1 cellular context compared by ENCODE assay signal in the genomic region with DNA sequence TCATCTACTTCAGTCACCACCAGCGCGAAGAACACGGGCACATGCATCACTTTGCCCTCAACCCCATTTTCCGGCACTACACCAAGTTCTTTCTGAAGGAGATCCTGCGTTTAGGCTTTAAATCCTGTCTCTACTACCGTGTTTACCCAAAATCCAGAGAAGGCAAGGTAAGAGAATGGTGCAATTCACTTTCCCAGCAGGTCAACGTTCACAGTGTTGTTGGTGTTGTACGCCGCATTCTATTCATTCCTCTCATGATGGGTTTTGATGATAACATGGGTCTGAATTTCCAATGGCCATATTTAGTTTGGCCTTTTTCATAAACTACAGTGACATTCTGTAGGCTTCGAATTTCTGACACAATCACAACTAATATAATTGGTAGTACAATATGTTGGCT.
TF ChIP-seq lines count a peak whose summit lies in the region.

No MANE protein-coding gene starts in this region.

TF ChIP-seq in HepG2, 621 proteins besides CTCF, POLR2A, EP300 and RAD21 (continued from another document and continues in another):
- TF ChIP-seq REPIN1 (CRISPR knock-in tag; IDR thresholded peaks at IDR 0.05; ENCODE audit: borderline replicate concordance, low read depth) (no peak), ZNF570 (CRISPR knock-in tag; IDR thresholded peaks at IDR 0.05; ENCODE audit: borderline replicate concordance) (no peak), CHCHD3 (CRISPR knock-in tag; IDR thresholded peaks at IDR 0.05) (no peak), RNF2 (conservative IDR thresholded peaks at IDR 0.05; ENCODE audit: low read depth) (no peak), SRY (CRISPR knock-in tag; IDR thresholded peaks at IDR 0.05) (no peak), SMARCE1 (IDR thresholded peaks at IDR 0.05; ENCODE audit: borderline replicate concordance) (no peak), ZSCAN31 (CRISPR knock-in tag; IDR thresholded peaks at IDR 0.05; ENCODE audit: low read depth) (no peak), NONO (IDR thresholded peaks at IDR 0.05) (no peak), NONO (CRISPR knock-in tag; conservative IDR thresholded peaks at IDR 0.05) (peak; percentile 67; the same call in 1 of the 2 replicates), PRMT3 (CRISPR knock-in tag; IDR thresholded peaks at IDR 0.05; ENCODE audit: borderline replicate concordance, low read depth) (no peak), NR2F2 (IDR thresholded peaks at IDR 0.05; ENCODE audit: borderline replicate concordance, low read depth) (0 out of 2 replicates have a peak, but pooled peaks have one; percentile 18), SP1 (IDR thresholded peaks at IDR 0.05) (no peak), SP1 (CRISPR knock-in tag; IDR thresholded peaks at IDR 0.05) (no peak), ATAD3A (CRISPR knock-in tag; IDR thresholded peaks at IDR 0.05) (no peak), CREB1 (IDR thresholded peaks at IDR 0.05) (no peak), CREB1 (CRISPR knock-in tag; IDR thresholded peaks at IDR 0.05) (no peak), NR3C1 (CRISPR knock-in tag; IDR thresholded peaks at IDR 0.05) (no peak), LCORL (IDR thresholded peaks at IDR 0.05) (no peak), LCORL (CRISPR knock-in tag; IDR thresholded peaks at IDR 0.05) (peak; percentile 86), AGO1 (IDR thresholded peaks at IDR 0.05; ENCODE audit: low read depth, low read length, poor library complexity, severe bottlenecking) (no peak), MXD4 (CRISPR knock-in tag; IDR thresholded peaks at IDR 0.05) (no peak), MAF1 (CRISPR knock-in tag; IDR thresholded peaks at IDR 0.05; ENCODE audit: borderline replicate concordance) (no peak), HHEX (CRISPR knock-in tag; IDR thresholded peaks at IDR 0.05) (0 out of 2 replicates have a peak, but pooled peaks have one; percentile 19), SNAI1 (CRISPR knock-in tag; IDR thresholded peaks at IDR 0.05; ENCODE audit: borderline replicate concordance) (no peak), ZNF124 (CRISPR knock-in tag; IDR thresholded peaks at IDR 0.05) (peak; percentile 56; the same call in 1 of the 2 replicates)
- TF ChIP-seq, protein P1, sequence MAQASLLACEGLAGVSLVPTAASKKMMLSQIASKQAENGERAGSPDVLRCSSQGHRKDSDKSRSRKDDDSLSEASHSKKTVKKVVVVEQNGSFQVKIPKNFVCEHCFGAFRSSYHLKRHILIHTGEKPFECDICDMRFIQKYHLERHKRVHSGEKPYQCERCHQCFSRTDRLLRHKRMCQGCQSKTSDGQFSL (CRISPR knock-in tag; IDR thresholded peaks at IDR 0.05): no peak
- TF ChIP-seq, protein P2, sequence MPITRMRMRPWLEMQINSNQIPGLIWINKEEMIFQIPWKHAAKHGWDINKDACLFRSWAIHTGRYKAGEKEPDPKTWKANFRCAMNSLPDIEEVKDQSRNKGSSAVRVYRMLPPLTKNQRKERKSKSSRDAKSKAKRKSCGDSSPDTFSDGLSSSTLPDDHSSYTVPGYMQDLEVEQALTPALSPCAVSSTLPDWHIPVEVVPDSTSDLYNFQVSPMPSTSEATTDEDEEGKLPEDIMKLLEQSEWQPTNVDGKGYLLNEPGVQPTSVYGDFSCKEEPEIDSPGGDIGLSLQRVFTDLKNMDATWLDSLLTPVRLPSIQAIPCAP (CRISPR knock-in tag; IDR thresholded peaks at IDR 0.05; ENCODE audit: low read depth): no peak
- TF ChIP-seq, protein P3, sequence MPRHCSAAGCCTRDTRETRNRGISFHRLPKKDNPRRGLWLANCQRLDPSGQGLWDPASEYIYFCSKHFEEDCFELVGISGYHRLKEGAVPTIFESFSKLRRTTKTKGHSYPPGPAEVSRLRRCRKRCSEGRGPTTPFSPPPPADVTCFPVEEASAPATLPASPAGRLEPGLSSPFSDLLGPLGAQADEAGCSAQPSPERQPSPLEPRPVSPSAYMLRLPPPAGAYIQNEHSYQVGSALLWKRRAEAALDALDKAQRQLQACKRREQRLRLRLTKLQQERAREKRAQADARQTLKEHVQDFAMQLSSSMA (CRISPR knock-in tag; IDR thresholded peaks at IDR 0.05): no peak
- TF ChIP-seq, protein P4, sequence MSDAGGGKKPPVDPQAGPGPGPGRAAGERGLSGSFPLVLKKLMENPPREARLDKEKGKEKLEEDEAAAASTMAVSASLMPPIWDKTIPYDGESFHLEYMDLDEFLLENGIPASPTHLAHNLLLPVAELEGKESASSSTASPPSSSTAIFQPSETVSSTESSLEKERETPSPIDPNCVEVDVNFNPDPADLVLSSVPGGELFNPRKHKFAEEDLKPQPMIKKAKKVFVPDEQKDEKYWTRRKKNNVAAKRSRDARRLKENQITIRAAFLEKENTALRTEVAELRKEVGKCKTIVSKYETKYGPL (CRISPR knock-in tag; IDR thresholded peaks at IDR 0.05): no peak
- TF ChIP-seq, protein P5, sequence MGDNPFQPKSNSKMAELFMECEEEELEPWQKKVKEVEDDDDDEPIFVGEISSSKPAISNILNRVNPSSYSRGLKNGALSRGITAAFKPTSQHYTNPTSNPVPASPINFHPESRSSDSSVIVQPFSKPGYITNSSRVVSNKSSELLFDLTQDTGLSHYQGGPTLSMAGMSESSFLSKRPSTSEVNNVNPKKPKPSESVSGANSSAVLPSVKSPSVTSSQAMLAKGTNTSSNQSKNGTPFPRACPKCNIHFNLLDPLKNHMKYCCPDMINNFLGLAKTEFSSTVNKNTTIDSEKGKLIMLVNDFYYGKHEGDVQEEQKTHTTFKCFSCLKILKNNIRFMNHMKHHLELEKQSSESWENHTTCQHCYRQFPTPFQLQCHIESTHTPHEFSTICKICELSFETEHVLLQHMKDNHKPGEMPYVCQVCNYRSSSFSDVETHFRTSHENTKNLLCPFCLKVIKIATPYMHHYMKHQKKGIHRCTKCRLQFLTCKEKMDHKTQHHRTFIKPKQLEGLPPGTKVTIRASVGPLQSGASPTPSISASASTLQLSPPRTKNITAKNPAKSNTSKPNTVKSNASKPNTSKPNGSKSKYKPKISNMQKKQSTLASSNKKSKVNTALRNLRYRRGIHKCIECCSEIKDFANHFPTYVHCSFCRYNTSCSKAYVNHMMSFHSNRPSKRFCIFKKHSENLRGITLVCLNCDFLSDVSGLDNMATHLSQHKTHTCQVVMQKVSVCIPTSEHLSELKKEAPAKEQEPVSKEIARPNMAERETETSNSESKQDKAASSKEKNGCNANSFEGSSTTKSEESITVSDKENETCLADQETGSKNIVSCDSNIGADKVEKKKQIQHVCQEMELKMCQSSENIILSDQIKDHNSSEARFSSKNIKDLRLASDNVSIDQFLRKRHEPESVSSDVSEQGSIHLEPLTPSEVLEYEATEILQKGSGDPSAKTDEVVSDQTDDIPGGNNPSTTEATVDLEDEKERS (CRISPR knock-in tag; IDR thresholded peaks at IDR 0.05): no peak
- TF ChIP-seq, protein P6, sequence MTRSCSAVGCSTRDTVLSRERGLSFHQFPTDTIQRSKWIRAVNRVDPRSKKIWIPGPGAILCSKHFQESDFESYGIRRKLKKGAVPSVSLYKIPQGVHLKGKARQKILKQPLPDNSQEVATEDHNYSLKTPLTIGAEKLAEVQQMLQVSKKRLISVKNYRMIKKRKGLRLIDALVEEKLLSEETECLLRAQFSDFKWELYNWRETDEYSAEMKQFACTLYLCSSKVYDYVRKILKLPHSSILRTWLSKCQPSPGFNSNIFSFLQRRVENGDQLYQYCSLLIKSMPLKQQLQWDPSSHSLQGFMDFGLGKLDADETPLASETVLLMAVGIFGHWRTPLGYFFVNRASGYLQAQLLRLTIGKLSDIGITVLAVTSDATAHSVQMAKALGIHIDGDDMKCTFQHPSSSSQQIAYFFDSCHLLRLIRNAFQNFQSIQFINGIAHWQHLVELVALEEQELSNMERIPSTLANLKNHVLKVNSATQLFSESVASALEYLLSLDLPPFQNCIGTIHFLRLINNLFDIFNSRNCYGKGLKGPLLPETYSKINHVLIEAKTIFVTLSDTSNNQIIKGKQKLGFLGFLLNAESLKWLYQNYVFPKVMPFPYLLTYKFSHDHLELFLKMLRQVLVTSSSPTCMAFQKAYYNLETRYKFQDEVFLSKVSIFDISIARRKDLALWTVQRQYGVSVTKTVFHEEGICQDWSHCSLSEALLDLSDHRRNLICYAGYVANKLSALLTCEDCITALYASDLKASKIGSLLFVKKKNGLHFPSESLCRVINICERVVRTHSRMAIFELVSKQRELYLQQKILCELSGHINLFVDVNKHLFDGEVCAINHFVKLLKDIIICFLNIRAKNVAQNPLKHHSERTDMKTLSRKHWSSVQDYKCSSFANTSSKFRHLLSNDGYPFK (CRISPR knock-in tag; IDR thresholded peaks at IDR 0.05; ENCODE audit: borderline replicate concordance): no peak
- TF ChIP-seq, protein P7, sequence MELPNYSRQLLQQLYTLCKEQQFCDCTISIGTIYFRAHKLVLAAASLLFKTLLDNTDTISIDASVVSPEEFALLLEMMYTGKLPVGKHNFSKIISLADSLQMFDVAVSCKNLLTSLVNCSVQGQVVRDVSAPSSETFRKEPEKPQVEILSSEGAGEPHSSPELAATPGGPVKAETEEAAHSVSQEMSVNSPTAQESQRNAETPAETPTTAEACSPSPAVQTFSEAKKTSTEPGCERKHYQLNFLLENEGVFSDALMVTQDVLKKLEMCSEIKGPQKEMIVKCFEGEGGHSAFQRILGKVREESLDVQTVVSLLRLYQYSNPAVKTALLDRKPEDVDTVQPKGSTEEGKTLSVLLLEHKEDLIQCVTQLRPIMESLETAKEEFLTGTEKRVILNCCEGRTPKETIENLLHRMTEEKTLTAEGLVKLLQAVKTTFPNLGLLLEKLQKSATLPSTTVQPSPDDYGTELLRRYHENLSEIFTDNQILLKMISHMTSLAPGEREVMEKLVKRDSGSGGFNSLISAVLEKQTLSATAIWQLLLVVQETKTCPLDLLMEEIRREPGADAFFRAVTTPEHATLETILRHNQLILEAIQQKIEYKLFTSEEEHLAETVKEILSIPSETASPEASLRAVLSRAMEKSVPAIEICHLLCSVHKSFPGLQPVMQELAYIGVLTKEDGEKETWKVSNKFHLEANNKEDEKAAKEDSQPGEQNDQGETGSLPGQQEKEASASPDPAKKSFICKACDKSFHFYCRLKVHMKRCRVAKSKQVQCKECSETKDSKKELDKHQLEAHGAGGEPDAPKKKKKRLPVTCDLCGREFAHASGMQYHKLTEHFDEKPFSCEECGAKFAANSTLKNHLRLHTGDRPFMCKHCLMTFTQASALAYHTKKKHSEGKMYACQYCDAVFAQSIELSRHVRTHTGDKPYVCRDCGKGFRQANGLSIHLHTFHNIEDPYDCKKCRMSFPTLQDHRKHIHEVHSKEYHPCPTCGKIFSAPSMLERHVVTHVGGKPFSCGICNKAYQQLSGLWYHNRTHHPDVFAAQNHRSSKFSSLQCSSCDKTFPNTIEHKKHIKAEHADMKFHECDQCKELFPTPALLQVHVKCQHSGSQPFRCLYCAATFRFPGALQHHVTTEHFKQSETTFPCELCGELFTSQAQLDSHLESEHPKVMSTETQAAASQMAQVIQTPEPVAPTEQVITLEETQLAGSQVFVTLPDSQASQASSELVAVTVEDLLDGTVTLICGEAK (IDR thresholded peaks at IDR 0.05): no peak
- TF ChIP-seq, protein P7 (CRISPR knock-in tag; IDR thresholded peaks at IDR 0.05): no peak
- TF ChIP-seq, protein P8, sequence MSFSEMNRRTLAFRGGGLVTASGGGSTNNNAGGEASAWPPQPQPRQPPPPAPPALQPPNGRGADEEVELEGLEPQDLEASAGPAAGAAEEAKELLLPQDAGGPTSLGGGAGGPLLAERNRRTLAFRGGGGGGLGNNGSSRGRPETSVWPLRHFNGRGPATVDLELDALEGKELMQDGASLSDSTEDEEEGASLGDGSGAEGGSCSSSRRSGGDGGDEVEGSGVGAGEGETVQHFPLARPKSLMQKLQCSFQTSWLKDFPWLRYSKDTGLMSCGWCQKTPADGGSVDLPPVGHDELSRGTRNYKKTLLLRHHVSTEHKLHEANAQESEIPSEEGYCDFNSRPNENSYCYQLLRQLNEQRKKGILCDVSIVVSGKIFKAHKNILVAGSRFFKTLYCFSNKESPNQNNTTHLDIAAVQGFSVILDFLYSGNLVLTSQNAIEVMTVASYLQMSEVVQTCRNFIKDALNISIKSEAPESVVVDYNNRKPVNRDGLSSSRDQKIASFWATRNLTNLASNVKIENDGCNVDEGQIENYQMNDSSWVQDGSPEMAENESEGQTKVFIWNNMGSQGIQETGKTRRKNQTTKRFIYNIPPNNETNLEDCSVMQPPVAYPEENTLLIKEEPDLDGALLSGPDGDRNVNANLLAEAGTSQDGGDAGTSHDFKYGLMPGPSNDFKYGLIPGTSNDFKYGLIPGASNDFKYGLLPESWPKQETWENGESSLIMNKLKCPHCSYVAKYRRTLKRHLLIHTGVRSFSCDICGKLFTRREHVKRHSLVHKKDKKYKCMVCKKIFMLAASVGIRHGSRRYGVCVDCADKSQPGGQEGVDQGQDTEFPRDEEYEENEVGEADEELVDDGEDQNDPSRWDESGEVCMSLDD (CRISPR knock-in tag; IDR thresholded peaks at IDR 0.05; ENCODE audit: borderline replicate concordance): no peak
- TF ChIP-seq, protein P9, sequence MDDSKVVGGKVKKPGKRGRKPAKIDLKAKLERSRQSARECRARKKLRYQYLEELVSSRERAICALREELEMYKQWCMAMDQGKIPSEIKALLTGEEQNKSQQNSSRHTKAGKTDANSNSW (CRISPR knock-in tag; IDR thresholded peaks at IDR 0.05; ENCODE audit: borderline replicate concordance): no peak
- TF ChIP-seq, protein P10, sequence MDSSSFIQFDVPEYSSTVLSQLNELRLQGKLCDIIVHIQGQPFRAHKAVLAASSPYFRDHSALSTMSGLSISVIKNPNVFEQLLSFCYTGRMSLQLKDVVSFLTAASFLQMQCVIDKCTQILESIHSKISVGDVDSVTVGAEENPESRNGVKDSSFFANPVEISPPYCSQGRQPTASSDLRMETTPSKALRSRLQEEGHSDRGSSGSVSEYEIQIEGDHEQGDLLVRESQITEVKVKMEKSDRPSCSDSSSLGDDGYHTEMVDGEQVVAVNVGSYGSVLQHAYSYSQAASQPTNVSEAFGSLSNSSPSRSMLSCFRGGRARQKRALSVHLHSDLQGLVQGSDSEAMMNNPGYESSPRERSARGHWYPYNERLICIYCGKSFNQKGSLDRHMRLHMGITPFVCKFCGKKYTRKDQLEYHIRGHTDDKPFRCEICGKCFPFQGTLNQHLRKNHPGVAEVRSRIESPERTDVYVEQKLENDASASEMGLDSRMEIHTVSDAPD (CRISPR knock-in tag; IDR thresholded peaks at IDR 0.05): no peak
